In the genomic region with DNA sequence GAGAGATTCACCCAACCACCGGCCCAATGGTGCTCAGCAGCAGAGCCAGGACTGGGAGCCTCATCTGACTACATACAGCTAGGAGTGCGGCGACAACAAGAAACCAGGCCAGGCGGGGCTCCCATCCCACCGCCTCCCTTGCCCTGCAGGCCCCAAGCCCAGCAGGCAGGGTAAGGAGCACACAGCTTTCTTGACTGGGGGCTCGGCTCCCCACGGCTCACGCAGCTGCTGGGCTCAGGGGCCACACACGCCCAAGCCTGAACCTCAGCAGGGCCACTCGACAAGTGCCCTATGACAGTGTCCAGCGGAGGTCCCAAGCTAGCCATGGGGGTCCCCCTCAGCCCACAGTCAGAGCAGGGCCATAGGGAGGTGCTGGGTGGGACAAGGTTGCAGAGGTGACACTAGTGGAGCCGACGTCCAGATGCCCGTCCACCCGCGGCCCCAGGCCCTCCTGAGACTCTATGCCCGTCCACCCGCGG, we compare ENCODE assay signal across 11 cellular contexts. TPM values are rescaled to one million over a fixed set of nuclear protein-coding genes. Genes with fewer than 3 reads are reported as not detected.
A peak's percentile ranks its signal among the peaks of the same experiment; 100 is the strongest.
DNase-seq lines count a peak whose midpoint lies in the region; ATAC-seq and TF ChIP-seq lines count a peak whose summit lies in the region.
"Had no signal": no experiment of that assay in that cellular context is flagged by ENCODE, and none has a peak within 500 bp of the region (broad histone marks: within the 10 kb centered on the region; RNA-seq: fewer than 3 reads in every experiment).

No MANE protein-coding gene starts in this region.

- no peak for ATAC-seq in foreskin keratinocyte
- ATAC-seq in HG02870 (IDR thresholded peaks at IDR 0.05; ENCODE audit: unreplicated experiment) = no peak

- intact Hi-C loops in Caco-2 (cut with micrococcal nuclease; ENCODE audit: unreplicated experiment) = no loop called here

- BruUV-seq in Caco-2 (replicated peaks; lab: Mats Ljungman, UMichigan) = no TSS peak

- H3K4me1 Mint-ChIP-seq in Caco-2 (ENCODE audit: low read depth, unreplicated experiment) = peaks cover 41% of the 10 kb centered on the region

- DNase-seq in Caco-2 (no peak), SK-N-SH (no peak), foreskin keratinocyte (no peak), foreskin fibroblast (no peak), MG63 (no peak)
- DNase-seq in activated T-cell treated with anti-CD3 and anti-CD28 coated beads, Interleukin-2, amount 50 U/mL, for 1 hour = no peak
- DNase-seq: NCI-H1694 had no signal

- H3K27ac Mint-ChIP-seq in Caco-2 (ENCODE audit: unreplicated experiment) = peak overlapping the region; percentile 82
- H3K27ac Mint-ChIP-seq: memory B cell had no signal

- H3K27ac ChIP-seq in SK-N-SH (ENCODE audit: low read depth in 2 of 2, low read length in 1 of 2) (peak overlapping the region in 1 of 2 experiments; percentile 88; a peak in 2 of 4 replicates), foreskin keratinocyte (peak overlapping the region; percentile 64)
- H3K27ac ChIP-seq: ascending aorta had no signal

- H3K9ac ChIP-seq in SK-N-SH (no peak overlapping the region), skeletal muscle satellite cell (ENCODE audit: low read depth, low read length) (no peak overlapping the region)

- H3K4me3 ChIP-seq in Caco-2 (ENCODE audit: low read depth, low read length) = no peak overlapping the region
- no peak overlapping the region for H3K4me3 ChIP-seq in SK-N-SH (ENCODE audit: low read depth in 2 of 2, low read length in 1 of 2)
- peak overlapping the region; percentile 56 for H3K4me3 ChIP-seq in skeletal muscle satellite cell (ENCODE audit: low read length)
- no peak overlapping the region for H3K4me3 ChIP-seq in foreskin fibroblast (ENCODE audit: low read depth in 1 of 2, low read length in 2 of 2)
- H3K4me3 ChIP-seq in MG63 = no peak overlapping the region
- H3K4me3 ChIP-seq: ascending aorta had no signal

- no peaks in the 10 kb centered on the region for H3K9me2 ChIP-seq in SK-N-SH

- TF ChIP-seq RAD21 in SK-N-SH (IDR thresholded peaks at IDR 0.05; ENCODE audit: low read length) = no peak

- H3K27me3 ChIP-seq in Caco-2 (replicated peaks; ENCODE audit: control insufficient read depth, insufficient read depth, low read length) (no peaks in the 10 kb centered on the region), SK-N-SH (ENCODE audit: insufficient read depth) (no peaks in the 10 kb centered on the region), foreskin keratinocyte (no peaks in the 10 kb centered on the region), skeletal muscle satellite cell (ENCODE audit: control insufficient read depth, insufficient read depth, low read length) (no peaks in the 10 kb centered on the region), MG63 (no peaks in the 10 kb centered on the region)
- H3K27me3 ChIP-seq: ascending aorta had no signal

- peaks cover 94% of the 10 kb centered on the region for H3K79me2 ChIP-seq in SK-N-SH (ENCODE audit: insufficient read depth)

- H3K4me3 Mint-ChIP-seq in Caco-2 (ENCODE audit: unreplicated experiment) = peak overlapping the region; percentile 27
- H3K4me3 Mint-ChIP-seq: memory B cell had no signal

- no peaks in the 10 kb centered on the region for H3K27me3 Mint-ChIP-seq in Caco-2 (ENCODE audit: insufficient read depth, unreplicated experiment)
- H3K27me3 Mint-ChIP-seq: memory B cell had no signal

- H3K36me3 Mint-ChIP-seq in Caco-2 (ENCODE audit: insufficient read depth, unreplicated experiment) = peaks cover 62% of the 10 kb centered on the region
- H3K36me3 Mint-ChIP-seq: memory B cell had no signal

- POLR2A ChIA-PET in Caco-2 (lab: Charles Lee) = no interaction called here
- POLR2A ChIA-PET in SK-N-SH (lab: Yijun Ruan, JAX) = interaction anchor here (0.5 kb wide), 1 partner anchor 193 kb away, joined by 4 read pairs; no protein-coding TSS in a partner anchor

- no peak for TF ChIP-seq EP300 in SK-N-SH (IDR thresholded peaks at IDR 0.05; ENCODE audit: borderline replicate concordance in 1 of 2, low read depth in 1 of 2, low read length in 1 of 2)

- no peak overlapping the region for H2AFZ ChIP-seq in SK-N-SH (ENCODE audit: low read depth)

- H4K20me1 ChIP-seq in SK-N-SH (ENCODE audit: insufficient read depth) = peaks cover 94% of the 10 kb centered on the region

- no peak for TF ChIP-seq CTCF in Caco-2 (IDR thresholded peaks at IDR 0.05; ENCODE audit: insufficient read depth in 1 of 2, low read depth in 1 of 2, low read length in 1 of 2, severe bottlenecking in 1 of 2, unreplicated experiment in 1 of 2)
- no peak for TF ChIP-seq CTCF in SK-N-SH (IDR thresholded peaks at IDR 0.05)
- no peak for TF ChIP-seq CTCF in foreskin keratinocyte (conservative IDR thresholded peaks at IDR 0.05)
- TF ChIP-seq CTCF in foreskin fibroblast (IDR thresholded peaks at IDR 0.05; ENCODE audit: low read depth, low read length) = no peak

- H3K9me3 ChIP-seq in Caco-2 = no peaks in the 10 kb centered on the region
- H3K9me3 ChIP-seq in SK-N-SH = no peaks in the 10 kb centered on the region
- no peaks in the 10 kb centered on the region for H3K9me3 ChIP-seq in skeletal muscle satellite cell (replicated peaks; ENCODE audit: low read length)
- H3K9me3 ChIP-seq in MG63 = no peaks in the 10 kb centered on the region
- H3K9me3 ChIP-seq: ascending aorta had no signal

- H3K4me1 ChIP-seq in Caco-2 (peaks cover 78% of the 10 kb centered on the region), SK-N-SH (ENCODE audit: control insufficient read depth in 1 of 2, insufficient read depth in 2 of 2, low read depth in 1 of 2, low read length in 1 of 2) (peaks cover 35 to 67% of the 10 kb centered on the region in 2 experiments; a peak in 3 of 4 replicates), foreskin keratinocyte (peaks cover 13% of the 10 kb centered on the region), skeletal muscle satellite cell (ENCODE audit: control insufficient read depth, insufficient read depth, low read length) (peaks cover 87% of the 10 kb centered on the region)

- CTCF ChIA-PET in Caco-2 (lab: Charles Lee) (interaction anchor here (2.1 kb wide), 1 partner anchor 34 kb away, joined by 12 read pairs; no protein-coding TSS in a partner anchor), SK-N-SH (lab: Yijun Ruan, JAX) (interaction anchor here (1.2 to 30.9 kb wide), 5 partner anchors 9 to 31 kb away, joined by 3 to 540 read pairs (median 8); no protein-coding TSS in a partner anchor)

- H3K4me2 ChIP-seq in SK-N-SH (peak overlapping the region; percentile 79), skeletal muscle satellite cell (ENCODE audit: low read length) (peak overlapping the region; percentile 82)

- WGBS in SK-N-SH (ENCODE audit: low lambda C conversion rate) = 83% methylated on average over 13 of the region's 19 CpGs

- no peaks in the 10 kb centered on the region for H3K9me3 Mint-ChIP-seq in Caco-2 (ENCODE audit: unreplicated experiment)
- H3K9me3 Mint-ChIP-seq: memory B cell had no signal

- no peaks in the 10 kb centered on the region; the same call in 1 of the 2 replicates for H3K36me3 ChIP-seq in Caco-2 (ENCODE audit: control insufficient read depth, insufficient read depth, low read length)
- no peaks in the 10 kb centered on the region for H3K36me3 ChIP-seq in SK-N-SH (replicated peaks in 1 of 2; ENCODE audit: control insufficient read depth in 1 of 2, insufficient read depth in 2 of 2, low read length in 1 of 2)
- peaks cover 6% of the 10 kb centered on the region for H3K36me3 ChIP-seq in skeletal muscle satellite cell (ENCODE audit: insufficient read depth, low read length)
- H3K36me3 ChIP-seq in MG63 = peaks cover 6% of the 10 kb centered on the region
- H3K36me3 ChIP-seq: ascending aorta had no signal

- peaks cover 34% of the 10 kb centered on the region for H3F3A ChIP-seq in SK-N-SH (replicated peaks; ENCODE audit: insufficient read depth)

TF ChIP-seq in SK-N-SH, 30 proteins besides CTCF, POLR2A, EP300 and RAD21:
- TF ChIP-seq GATA2 (CRISPR knock-in tag; IDR thresholded peaks at IDR 0.05) (no peak), CHD2 (IDR thresholded peaks at IDR 0.05; ENCODE audit: low read length, partially characterized antibody) (no peak), JUND (IDR thresholded peaks at IDR 0.05) (no peak), NFIC (IDR thresholded peaks at IDR 0.05; ENCODE audit: borderline replicate concordance) (no peak), SIN3A (IDR thresholded peaks at IDR 0.05; ENCODE audit: borderline replicate concordance, low read depth, low read length) (no peak), SMC3 (IDR thresholded peaks at IDR 0.05; ENCODE audit: low read depth, low read length) (no peak), FOXM1 (IDR thresholded peaks at IDR 0.05; ENCODE audit: low read depth) (no peak)
- TF ChIP-seq, protein P1, sequence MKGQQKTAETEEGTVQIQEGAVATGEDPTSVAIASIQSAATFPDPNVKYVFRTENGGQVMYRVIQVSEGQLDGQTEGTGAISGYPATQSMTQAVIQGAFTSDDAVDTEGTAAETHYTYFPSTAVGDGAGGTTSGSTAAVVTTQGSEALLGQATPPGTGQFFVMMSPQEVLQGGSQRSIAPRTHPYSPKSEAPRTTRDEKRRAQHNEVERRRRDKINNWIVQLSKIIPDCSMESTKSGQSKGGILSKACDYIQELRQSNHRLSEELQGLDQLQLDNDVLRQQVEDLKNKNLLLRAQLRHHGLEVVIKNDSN (IDR thresholded peaks at IDR 0.05; ENCODE audit: borderline replicate concordance, low read depth) = no peak
TF ChIP-seq in SK-N-SH: peak in this region for 0.

RNA-seq across cellular contexts. Expression of a gene that starts 13.7 kb away (rescaled TPM):
- total RNA-seq in Caco-2 (2022) (248 and 284 TPM in 2 replicates), foreskin keratinocyte (184 and 213 TPM in 2 replicates)
- polyA plus RNA-seq in SK-N-SH (2012; rRNA removed) (111 and 184 TPM in 2 replicates), foreskin keratinocyte (190 and 238 TPM in 2 replicates)
- polyA plus RNA-seq in SK-N-SH (2012; cell fraction: cytosol; rRNA removed) = 45.3 and 86.3 TPM in 2 replicates
- polyA plus RNA-seq in SK-N-SH (2012; cell fraction: nucleus; rRNA removed) = 670 and 1,039 TPM in 2 replicates
- total RNA-seq in skeletal muscle satellite cell (2012; rRNA removed) = 155 and 171 TPM in 2 replicates
- 77.6 and 88.5 TPM in 2 replicates for total RNA-seq in MG63 (2014; rRNA removed; shearing (Covaris generic); ENCODE audit: low replicate concordance)

RNA-seq across cellular contexts. Expression of a gene that starts 32.3 kb away (rescaled TPM):
- 97.7 and 98.0 TPM in 2 replicates for total RNA-seq in Caco-2 (2022)
- polyA plus RNA-seq in SK-N-SH (2012; rRNA removed) = 3.1 and 6.1 TPM in 2 replicates
- 1.5 and 4.3 TPM in 2 replicates for polyA plus RNA-seq in SK-N-SH (2012; cell fraction: cytosol; rRNA removed)
- polyA plus RNA-seq in SK-N-SH (2012; cell fraction: nucleus; rRNA removed) = 8.0 and 8.2 TPM in 2 replicates
- total RNA-seq in foreskin keratinocyte = 24.1 and 26.3 TPM in 2 replicates
- 27.5 and 27.9 TPM in 2 replicates for polyA plus RNA-seq in foreskin keratinocyte
- total RNA-seq in skeletal muscle satellite cell (2012; rRNA removed) = 12.4 and 16.8 TPM in 2 replicates
- 9.3 and 14.3 TPM in 2 replicates for total RNA-seq in MG63 (2014; rRNA removed; shearing (Covaris generic); ENCODE audit: low replicate concordance)
- total RNA-seq: ascending aorta had no signal

RNA-seq across cellular contexts. Expression of a gene that starts 40.4 kb away (rescaled TPM):
- 251 and 268 TPM in 2 replicates for total RNA-seq in Caco-2 (2022)
- polyA plus RNA-seq in SK-N-SH (2012; rRNA removed) = 178 and 192 TPM in 2 replicates
- polyA plus RNA-seq in SK-N-SH (2012; cell fraction: cytosol; rRNA removed) = 87.4 and 115 TPM in 2 replicates
- 186 and 231 TPM in 2 replicates for polyA plus RNA-seq in SK-N-SH (2012; cell fraction: nucleus; rRNA removed)
- 174 and 188 TPM in 2 replicates for total RNA-seq in foreskin keratinocyte
- 312 and 330 TPM in 2 replicates for polyA plus RNA-seq in foreskin keratinocyte
- total RNA-seq in skeletal muscle satellite cell (2012; rRNA removed) = 87.8 and 97.6 TPM in 2 replicates
- total RNA-seq in MG63 (2014; rRNA removed; shearing (Covaris generic); ENCODE audit: low replicate concordance) = 290 and 307 TPM in 2 replicates
